In the genomic region with DNA sequence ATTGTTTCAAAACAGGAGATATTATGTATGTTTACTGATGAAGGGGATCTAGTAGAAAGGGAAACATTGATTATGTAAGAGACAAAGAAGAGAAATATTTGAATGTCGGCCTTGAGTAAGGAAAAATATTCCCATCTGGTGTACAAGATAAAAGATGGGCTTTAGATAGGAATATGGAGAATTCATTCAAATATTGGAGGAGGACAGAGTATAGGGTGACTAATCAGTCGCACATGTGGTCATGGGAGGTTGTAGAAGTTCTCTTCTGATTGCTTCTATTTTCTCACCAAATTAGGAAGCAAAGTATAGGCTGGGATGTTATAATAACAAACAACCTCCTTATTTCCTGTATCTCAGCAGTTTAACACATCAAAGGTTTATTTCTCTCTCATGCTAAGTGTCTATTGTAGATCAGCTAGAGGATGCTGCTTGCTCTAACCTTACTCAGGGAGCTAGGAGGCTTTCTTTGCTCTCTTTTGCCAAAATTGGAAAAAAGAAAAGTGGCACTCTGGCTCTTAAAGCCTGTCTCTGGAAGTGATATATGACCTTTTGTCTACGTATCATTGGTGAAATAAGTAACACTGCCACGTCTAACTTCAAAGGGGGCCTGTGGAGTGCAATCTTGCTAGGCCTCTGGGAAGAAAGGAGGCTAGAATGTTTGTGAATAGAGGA, we compare ENCODE assay signal across 15 cellular contexts. TPM values are rescaled to one million over a fixed set of nuclear protein-coding genes. Genes with fewer than 3 reads are reported as not detected.
A peak's percentile ranks its signal among the peaks of the same experiment; 100 is the strongest.
DNase-seq lines count a peak whose midpoint lies in the region; ATAC-seq, FAIRE-seq and TF ChIP-seq lines count a peak whose summit lies in the region.
"Had no signal": no experiment of that assay in that cellular context is flagged by ENCODE, and none has a peak within 500 bp of the region (broad histone marks: within the 10 kb centered on the region; RNA-seq: fewer than 3 reads in every experiment).

No MANE protein-coding gene starts in this region.

- peaks cover 15% of the 10 kb centered on the region for H3K27me3 Mint-ChIP-seq in stimulated activated naive CD8-positive, alpha-beta T cell treated with anti-CD3 and anti-CD28 coated beads, Interleukin-15, Interleukin-2, amounts not matched to agents 100 ng/mL and 50 ng/mL, for 24 hours
- H3K27me3 Mint-ChIP-seq in activated CD4-positive, alpha-beta memory T cell treated with anti-CD3 and anti-CD28 coated beads, Interleukin-2, amount 10 ng/mL, durations not matched to agents 7 days and 5 days = peaks cover 25% of the 10 kb centered on the region
- H3K27me3 Mint-ChIP-seq in immature natural killer cell (ENCODE audit: low read depth in 3 of 3) = peaks cover 0 to 9% (median 8%) of the 10 kb centered on the region in 3 donors

- peaks cover 6% of the 10 kb centered on the region for H3K9me3 Mint-ChIP-seq in stimulated activated naive CD8-positive, alpha-beta T cell treated with anti-CD3 and anti-CD28 coated beads, Interleukin-15, Interleukin-2, amounts not matched to agents 100 ng/mL and 50 ng/mL, for 24 hours
- no peaks in the 10 kb centered on the region for H3K9me3 Mint-ChIP-seq in activated CD4-positive, alpha-beta memory T cell treated with anti-CD3 and anti-CD28 coated beads, Interleukin-2, amount 10 ng/mL, durations not matched to agents 7 days and 5 days
- peaks cover 0 to 3% (median 0%) of the 10 kb centered on the region in 6 donors for H3K9me3 Mint-ChIP-seq in immature natural killer cell

- ATAC-seq in stimulated activated naive CD8-positive, alpha-beta T cell treated with anti-CD3 and anti-CD28 coated beads, Interleukin-15, Interleukin-2, amounts not matched to agents 100 U/mL and 50 U/mL, for 24 hours = no peak
- no peak for ATAC-seq in GM19397 (IDR thresholded peaks at IDR 0.05; ENCODE audit: unreplicated experiment)

- no peak overlapping the region for H3K27ac Mint-ChIP-seq in stimulated activated naive CD8-positive, alpha-beta T cell treated with anti-CD3 and anti-CD28 coated beads, Interleukin-15, Interleukin-2, amounts not matched to agents 100 ng/mL and 50 ng/mL, for 24 hours
- peak overlapping the region; percentile 44 for H3K27ac Mint-ChIP-seq in activated CD4-positive, alpha-beta memory T cell treated with anti-CD3 and anti-CD28 coated beads, Interleukin-2, amount 10 ng/mL, durations not matched to agents 7 days and 5 days
- peak overlapping the region; percentile 49 to 92 (median 84) for H3K27ac Mint-ChIP-seq in immature natural killer cell

- no peak for FAIRE-seq in D721Med (lab: Jason Lieb, UNC)
- FAIRE-seq: colon, kidney had no signal

- no peak for DNase-seq in stimulated activated naive CD8-positive, alpha-beta T cell treated with anti-CD3 and anti-CD28 coated beads, Interleukin-15, Interleukin-2, amounts not matched to agents 100 U/mL and 50 U/mL, for 24 hours
- no peak for DNase-seq in activated CD4-positive, alpha-beta memory T cell treated with anti-CD3 and anti-CD28 coated beads, Interleukin-2, amount 10 ng/mL, durations not matched to agents 7 days and 5 days
- DNase-seq in immature natural killer cell = peak in 1 of 3 donors; percentile 8
- DNase-seq in NCI-H1436 (lab: John Stamatoyannopoulos, UW) = no peak
- no peak for DNase-seq in UCSD-AML1 (lab: John Stamatoyannopoulos, UW; ENCODE audit: unreplicated experiment)
- DNase-seq in D721Med (ENCODE audit: insufficient read length, low spot score) = no peak
- DNase-seq: activated effector memory CD4-positive, alpha-beta T cell treated with Interleukin-2 at 50 U/mL for 16 hours; BE2C; GDM1; kidney; NCI-H2227 treated with DMSO at 0.1 percent for 48 hours; stimulated activated CD4-positive, alpha-beta T cell treated with anti-CD3 and anti-CD28 coated beads, Interleukin-15, amount 100 ng/mL, for 24 hours had no signal

- peaks cover 32% of the 10 kb centered on the region for H3K36me3 Mint-ChIP-seq in stimulated activated naive CD8-positive, alpha-beta T cell treated with anti-CD3 and anti-CD28 coated beads, Interleukin-15, Interleukin-2, amounts not matched to agents 100 ng/mL and 50 ng/mL, for 24 hours (ENCODE audit: low read depth)
- H3K36me3 Mint-ChIP-seq in activated CD4-positive, alpha-beta memory T cell treated with anti-CD3 and anti-CD28 coated beads, Interleukin-2, amount 10 ng/mL, durations not matched to agents 7 days and 5 days (ENCODE audit: low read depth) = peaks cover 22% of the 10 kb centered on the region
- peaks cover 8 to 11% (median 9%) of the 10 kb centered on the region in 3 donors for H3K36me3 Mint-ChIP-seq in immature natural killer cell

- POLR2A ChIA-PET in activated CD4-positive, alpha-beta memory T cell treated with anti-CD3 and anti-CD28 coated beads, Interleukin-2, amount 10 ng/mL, durations not matched to agents 7 days and 5 days (lab: Charles Lee) = interaction anchor here (2.2 to 2.9 kb wide), 2 partner anchors 487 to 683 kb away, joined by 13 to 15 read pairs; partner anchors contain the start of genes NCOA7 and TRMT11

- CTCF ChIA-PET in activated CD4-positive, alpha-beta memory T cell treated with anti-CD3 and anti-CD28 coated beads, Interleukin-2, amount 10 ng/mL, durations not matched to agents 7 days and 5 days (lab: Charles Lee) = interaction anchor here (1.7 kb wide), 1 partner anchor 653 kb away, joined by 6 read pairs; the partner anchor contains the start of gene HINT3

- H3K4me3 Mint-ChIP-seq in stimulated activated naive CD8-positive, alpha-beta T cell treated with anti-CD3 and anti-CD28 coated beads, Interleukin-15, Interleukin-2, amounts not matched to agents 100 ng/mL and 50 ng/mL, for 24 hours = peak overlapping the region; percentile 17
- peak overlapping the region; percentile 81 for H3K4me3 Mint-ChIP-seq in activated CD4-positive, alpha-beta memory T cell treated with anti-CD3 and anti-CD28 coated beads, Interleukin-2, amount 10 ng/mL, durations not matched to agents 7 days and 5 days
- H3K4me3 Mint-ChIP-seq in immature natural killer cell = peak overlapping the region; percentile 86 to 97 (median 95)

- no peak for TF ChIP-seq CTCF in D721Med (IDR thresholded peaks at IDR 0.05; ENCODE audit: insufficient read depth, missing control alignments)

- peaks cover 52% of the 10 kb centered on the region for H3K4me1 Mint-ChIP-seq in stimulated activated naive CD8-positive, alpha-beta T cell treated with anti-CD3 and anti-CD28 coated beads, Interleukin-15, Interleukin-2, amounts not matched to agents 100 ng/mL and 50 ng/mL, for 24 hours (ENCODE audit: low read depth)
- peaks cover 47% of the 10 kb centered on the region for H3K4me1 Mint-ChIP-seq in activated CD4-positive, alpha-beta memory T cell treated with anti-CD3 and anti-CD28 coated beads, Interleukin-2, amount 10 ng/mL, durations not matched to agents 7 days and 5 days
- H3K4me1 Mint-ChIP-seq in immature natural killer cell = peaks cover 48 to 57% of the 10 kb centered on the region in 2 donors

RNA-seq across cellular contexts. Expression of gene HDDC2, which starts 1.2 kb away (rescaled TPM):
- 10 to 100 TPM; 47.3 to 50.0 TPM for total RNA-seq in activated CD4-positive, alpha-beta memory T cell treated with anti-CD3 and anti-CD28 coated beads, Interleukin-2, amount 10 ng/mL, durations not matched to agents 7 days and 5 days
- polyA plus RNA-seq in immature natural killer cell = 100 to 1,000 TPM; 175 to 238 (median 228) TPM

Comparison
In these comparisons a context has a peak if more than half of its experiments do, and no peak if none do; other contexts are left out.
1. H3K4me3 Mint-ChIP-seq: peak in every context shown above with its lines; median percentile 95 in immature natural killer cell; 81 in activated CD4-positive, alpha-beta memory T cell treated with anti-CD3 and anti-CD28 coated beads, Interleukin-2, amount 10 ng/mL, durations not matched to agents 7 days and 5 days; 17 in stimulated activated naive CD8-positive, alpha-beta T cell treated with anti-CD3 and anti-CD28 coated beads, Interleukin-15, Interleukin-2, amounts not matched to agents 100 ng/mL and 50 ng/mL, for 24 hours.